9 cellular contexts compared by ENCODE assay signal in the genomic region with DNA sequence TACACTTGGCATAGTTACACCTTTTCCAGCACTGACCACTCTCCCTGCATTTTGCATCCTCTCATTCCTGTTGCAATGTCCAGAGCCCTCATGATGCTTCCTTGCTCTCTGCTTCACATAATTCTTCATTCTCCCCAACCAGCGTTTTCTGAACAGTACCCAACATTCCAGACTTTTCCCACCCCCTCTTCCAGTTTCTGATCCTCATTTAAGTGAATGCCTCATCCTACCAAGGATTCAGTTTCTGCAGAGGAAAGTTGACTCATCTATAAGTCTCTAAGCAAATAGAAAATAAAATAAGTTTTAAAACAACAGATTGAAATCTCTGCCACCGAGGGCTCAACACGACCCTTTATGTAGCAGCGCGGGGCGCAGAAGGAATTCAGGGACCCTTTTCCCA.
"Had no signal": no experiment of that assay in that cellular context is flagged by ENCODE, and none has a peak within 500 bp of the region (broad histone marks: within the 10 kb centered on the region; RNA-seq: fewer than 3 reads in every experiment).

No MANE protein-coding gene starts in this region.

- H3K27ac ChIP-seq: esophagus squamous epithelium, gastroesophageal sphincter, ovary, skin epidermis, thyroid gland had no signal

- FAIRE-seq: kidney had no signal

- ATAC-seq: activated naive CD4-positive, alpha-beta T cell treated with anti-CD3 and anti-CD28 coated beads, Interleukin-2, amount 50 U/mL, for 72 hours; gastroesophageal sphincter had no signal

- H3K27me3 ChIP-seq: esophagus squamous epithelium, gastroesophageal sphincter, ovary, thyroid gland had no signal

- H3K4me3 ChIP-seq: esophagus squamous epithelium, gastroesophageal sphincter, ovary, skin epidermis, thyroid gland had no signal

- H3K36me3 ChIP-seq: esophagus squamous epithelium, gastroesophageal sphincter, ovary, thyroid gland had no signal

- H3K4me1 ChIP-seq: thyroid gland had no signal

- DNase-seq: activated T-cell treated with anti-CD3 and anti-CD28 coated beads, Interleukin-2, amount 50 U/mL, for 1 hour; esophagus squamous epithelium; kidney; retina; thyroid gland had no signal

- H3K36me3 Mint-ChIP-seq: activated naive CD4-positive, alpha-beta T cell treated with anti-CD3 and anti-CD28 coated beads, Interleukin-2, amount 50 U/mL, for 72 hours had no signal

- H3K27ac Mint-ChIP-seq: activated naive CD4-positive, alpha-beta T cell treated with anti-CD3 and anti-CD28 coated beads, Interleukin-2, amount 50 U/mL, for 72 hours had no signal

- H3K9me3 ChIP-seq: esophagus squamous epithelium, gastroesophageal sphincter, ovary, thyroid gland had no signal

- H3K9me3 Mint-ChIP-seq: activated naive CD4-positive, alpha-beta T cell treated with anti-CD3 and anti-CD28 coated beads, Interleukin-2, amount 50 U/mL, for 72 hours had no signal
